In the genomic region with DNA sequence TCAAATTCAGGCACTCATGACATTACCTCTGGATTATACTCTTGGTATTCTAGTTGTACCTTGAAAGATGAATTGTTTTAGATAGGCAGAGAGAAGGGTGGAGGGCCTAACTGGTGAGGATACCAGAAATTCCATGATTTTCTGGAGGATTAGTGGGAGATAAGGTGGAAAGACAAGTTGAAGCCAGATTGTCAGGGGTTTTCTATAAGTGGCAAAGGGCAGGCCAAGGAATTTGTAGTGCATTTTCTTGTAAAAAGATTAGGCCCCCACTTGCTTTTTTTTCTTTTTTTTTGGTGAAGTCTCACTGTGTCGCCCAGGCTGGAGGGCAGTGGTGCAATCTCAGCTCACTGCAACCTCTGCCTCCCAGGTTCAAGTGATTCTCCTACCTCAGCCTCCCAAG, we compare ENCODE assay signal across 34 cellular contexts.
"Had no signal": no experiment of that assay in that cellular context is flagged by ENCODE, and none has a peak within 500 bp of the region (broad histone marks: within the 10 kb centered on the region; RNA-seq: fewer than 3 reads in every experiment).

No MANE protein-coding gene starts in this region.

- H3K36me3 Mint-ChIP-seq: activated naive CD4-positive, alpha-beta T cell treated with anti-CD3 and anti-CD28 coated beads, Interleukin-2, amount 10 ng/mL, durations not matched to agents 7 days and 5 days; activated naive CD4-positive, alpha-beta T cell treated with anti-CD3 and anti-CD28 coated beads, Interleukin-2, amount 50 U/mL, for 72 hours; activated naive CD8-positive, alpha-beta T cell treated with anti-CD3 and anti-CD28 coated beads, Interleukin-2, amount 10 ng/mL, durations not matched to agents 7 days and 5 days had no signal

- H3K27ac ChIP-seq: brain microvascular endothelial cell, coronary artery, dorsolateral prefrontal cortex, esophagus muscularis mucosa, foreskin keratinocyte, gastrocnemius medialis, heart left ventricle had no signal

- H3K27me3 Mint-ChIP-seq: activated naive CD4-positive, alpha-beta T cell treated with anti-CD3 and anti-CD28 coated beads, Interleukin-2, amount 10 ng/mL, durations not matched to agents 7 days and 5 days; activated T-cell treated with anti-CD3 and anti-CD28 coated beads, Interleukin-2, amount 50 U/mL, for 24 hours; dendritic cell treated with granulocyte-macrophage colony-stimulating factor and Interleukin-4, amounts not matched to agents 40 ng/mL and 50 ng/mL, for 4 days had no signal

- H3K4me1 Mint-ChIP-seq: activated CD4-positive, alpha-beta T cell treated with anti-CD3 and anti-CD28 coated beads for 36 hours; activated CD4-positive, alpha-beta T cell treated with anti-CD3 and anti-CD28 coated beads, Interleukin-2, amount 10 ng/mL, durations not matched to agents 24 days and 14 days; activated naive CD4-positive, alpha-beta T cell treated with anti-CD3 and anti-CD28 coated beads, Interleukin-2, amount 10 ng/mL, durations not matched to agents 7 days and 5 days; activated naive CD8-positive, alpha-beta T cell treated with anti-CD3 and anti-CD28 coated beads, Interleukin-2, amount 10 ng/mL, durations not matched to agents 7 days and 5 days; central memory CD8-positive, alpha-beta T cell; T-helper 17 cell had no signal

- DNase-seq: activated CD4-positive, alpha-beta memory T cell treated with anti-CD3 and anti-CD28 coated beads, Interleukin-2, amount 10 ng/mL, durations not matched to agents 7 days and 5 days; activated CD4-positive, alpha-beta T cell treated with anti-CD3 and anti-CD28 coated beads for 36 hours; activated CD4-positive, alpha-beta T cell treated with anti-CD3 and anti-CD28 coated beads, Interleukin-2, amount 10 ng/mL, durations not matched to agents 24 days and 14 days; activated CD4-positive, alpha-beta T cell treated with anti-CD3 and anti-CD28 coated beads, Interleukin-2, amount 50 U/mL, for 4 hours; activated CD4-positive, CD25-positive, alpha-beta regulatory T cell; activated CD4-positive, CD25-positive, alpha-beta regulatory T cell treated with anti-CD3 and anti-CD28 coated beads, Interleukin-2, amount 50 U/mL, for 72 hours; activated CD8-positive, alpha-beta memory T cell treated with anti-CD3 and anti-CD28 coated beads, Interleukin-2, amount 50 U/mL, for 48 hours; activated gamma-delta T cell; activated naive CD4-positive, alpha-beta T cell; activated naive CD4-positive, alpha-beta T cell treated with anti-CD3 and anti-CD28 coated beads, Interleukin-2, amount 10 ng/mL, durations not matched to agents 7 days and 5 days; activated naive CD8-positive, alpha-beta T cell treated with anti-CD3 and anti-CD28 coated beads, Interleukin-2, amount 10 ng/mL, durations not matched to agents 7 days and 5 days; activated T-cell treated with anti-CD3 and anti-CD28 coated beads for 4 hours; activated T-cell treated with anti-CD3 and anti-CD28 coated beads, Interleukin-2, amount 50 U/mL, for 24 hours; activated T-cell treated with anti-CD3 and anti-CD28 coated beads, Interleukin-2, amount 50 U/mL, for 72 hours; amniotic stem cell; anterior cingulate cortex; brain microvascular endothelial cell; dorsolateral prefrontal cortex; effector memory CD4-positive, alpha-beta T cell; endodermal cell; erythroblast; foreskin keratinocyte; gastrocnemius medialis; glutamatergic neuron; heart left ventricle; T-helper 1 cell; T-helper 17 cell; T1000 had no signal

- H3K4me3 ChIP-seq: coronary artery, dorsolateral prefrontal cortex, esophagus muscularis mucosa, gastrocnemius medialis, heart left ventricle had no signal

- H3K9me3 Mint-ChIP-seq: activated CD4-positive, alpha-beta memory T cell treated with anti-CD3 and anti-CD28 coated beads, Interleukin-2, amount 10 ng/mL, durations not matched to agents 7 days and 5 days; activated CD4-positive, alpha-beta T cell treated with anti-CD3 and anti-CD28 coated beads, Interleukin-2, amount 10 ng/mL, durations not matched to agents 24 days and 14 days; activated naive CD4-positive, alpha-beta T cell treated with anti-CD3 and anti-CD28 coated beads, Interleukin-2, amount 10 ng/mL, durations not matched to agents 7 days and 5 days; activated naive CD4-positive, alpha-beta T cell treated with anti-CD3 and anti-CD28 coated beads, Interleukin-2, amount 50 U/mL, for 72 hours; activated naive CD8-positive, alpha-beta T cell treated with anti-CD3 and anti-CD28 coated beads, Interleukin-2, amount 10 ng/mL, durations not matched to agents 7 days and 5 days; activated T-cell treated with anti-CD3 and anti-CD28 coated beads, Interleukin-2, amount 50 U/mL, for 24 hours; activated T-cell treated with anti-CD3 and anti-CD28 coated beads, Interleukin-2, amount 50 U/mL, for 72 hours; central memory CD8-positive, alpha-beta T cell; dendritic cell treated with granulocyte-macrophage colony-stimulating factor and Interleukin-4, amounts not matched to agents 40 ng/mL and 50 ng/mL, for 4 days; endodermal cell; T-helper 2 cell treated with Interferon-gamma antibody and Interleukin-4, amounts not matched to agents 5 μg/mL and 100 μg/mL, for 36 hours had no signal

- H3K9me3 ChIP-seq: esophagus muscularis mucosa, gastrocnemius medialis, heart left ventricle had no signal

- H3K36me3 ChIP-seq: brain microvascular endothelial cell, esophagus muscularis mucosa, gastrocnemius medialis, heart left ventricle had no signal

- H3K27me3 ChIP-seq: brain microvascular endothelial cell, dorsolateral prefrontal cortex, esophagus muscularis mucosa, foreskin keratinocyte, gastrocnemius medialis, heart left ventricle had no signal

- H3K4me3 Mint-ChIP-seq: activated CD4-positive, alpha-beta memory T cell treated with anti-CD3 and anti-CD28 coated beads, Interleukin-2, amount 10 ng/mL, durations not matched to agents 7 days and 5 days; activated CD4-positive, alpha-beta T cell treated with anti-CD3 and anti-CD28 coated beads for 36 hours; activated CD4-positive, alpha-beta T cell treated with anti-CD3 and anti-CD28 coated beads, Interleukin-2, amount 10 ng/mL, durations not matched to agents 24 days and 14 days; activated naive CD4-positive, alpha-beta T cell treated with anti-CD3 and anti-CD28 coated beads, Interleukin-2, amount 10 ng/mL, durations not matched to agents 7 days and 5 days; activated naive CD8-positive, alpha-beta T cell treated with anti-CD3 and anti-CD28 coated beads, Interleukin-2, amount 10 ng/mL, durations not matched to agents 7 days and 5 days; activated T-cell treated with anti-CD3 and anti-CD28 coated beads, Interleukin-2, amount 50 U/mL, for 24 hours; activated T-cell treated with anti-CD3 and anti-CD28 coated beads, Interleukin-2, amount 50 U/mL, for 72 hours; central memory CD8-positive, alpha-beta T cell; dendritic cell treated with granulocyte-macrophage colony-stimulating factor and Interleukin-4, amounts not matched to agents 40 ng/mL and 50 ng/mL, for 4 days; endodermal cell; T-helper 17 cell; T-helper 2 cell treated with Interferon-gamma antibody and Interleukin-4, amounts not matched to agents 5 μg/mL and 100 μg/mL, for 36 hours had no signal

- H3K4me1 ChIP-seq: esophagus muscularis mucosa, gastrocnemius medialis, heart left ventricle had no signal

- H3K27ac Mint-ChIP-seq: activated CD4-positive, alpha-beta memory T cell treated with anti-CD3 and anti-CD28 coated beads, Interleukin-2, amount 10 ng/mL, durations not matched to agents 7 days and 5 days; activated CD4-positive, alpha-beta T cell treated with anti-CD3 and anti-CD28 coated beads for 36 hours; activated CD4-positive, alpha-beta T cell treated with anti-CD3 and anti-CD28 coated beads, Interleukin-2, amount 10 ng/mL, durations not matched to agents 24 days and 14 days; activated naive CD4-positive, alpha-beta T cell treated with anti-CD3 and anti-CD28 coated beads, Interleukin-2, amount 10 ng/mL, durations not matched to agents 7 days and 5 days; activated naive CD8-positive, alpha-beta T cell treated with anti-CD3 and anti-CD28 coated beads, Interleukin-2, amount 10 ng/mL, durations not matched to agents 7 days and 5 days; activated T-cell treated with anti-CD3 and anti-CD28 coated beads, Interleukin-2, amount 50 U/mL, for 24 hours; activated T-cell treated with anti-CD3 and anti-CD28 coated beads, Interleukin-2, amount 50 U/mL, for 72 hours; dendritic cell treated with granulocyte-macrophage colony-stimulating factor and Interleukin-4, amounts not matched to agents 40 ng/mL and 50 ng/mL, for 4 days; endodermal cell; T-helper 17 cell; T-helper 2 cell treated with Interferon-gamma antibody and Interleukin-4, amounts not matched to agents 5 μg/mL and 100 μg/mL, for 36 hours had no signal

- ATAC-seq: activated CD4-positive, alpha-beta T cell treated with anti-CD3 and anti-CD28 coated beads for 36 hours; activated naive CD4-positive, alpha-beta T cell treated with anti-CD3 and anti-CD28 coated beads, Interleukin-2, amount 50 U/mL, for 72 hours; activated T-cell treated with anti-CD3 and anti-CD28 coated beads, Interleukin-2, amount 50 U/mL, for 72 hours; foreskin keratinocyte; gastrocnemius medialis; heart left ventricle; T-helper 17 cell had no signal
